Comparison of ENCODE assay signal across 1 cellular context in genomic region chr12:30414507-30414906, GRCh38.
TF ChIP-seq lines count a peak whose summit lies in the region.

No MANE protein-coding gene starts in this region.

TF ChIP-seq in IMR-90, 13 proteins besides CTCF, POLR2A, EP300 and RAD21 (continued from another document):
- TF ChIP-seq BHLHE40 (IDR thresholded peaks at IDR 0.05; ENCODE audit: low read depth, low read length): no peak
